2 cellular contexts compared by ENCODE assay signal in genomic region chr9:134320195-134320885, GRCh38.
TF ChIP-seq lines count a peak whose summit lies in the region.

No MANE protein-coding gene starts in this region.

TF ChIP-seq in IMR-90, 13 proteins besides CTCF, POLR2A, EP300 and RAD21 (continued from another document):
- no peak for TF ChIP-seq MXI1 (IDR thresholded peaks at IDR 0.05; ENCODE audit: borderline replicate concordance, low read depth, low read length)
- no peak for TF ChIP-seq RCOR1 (IDR thresholded peaks at IDR 0.05; ENCODE audit: insufficient replicate concordance, low read length)
- TF ChIP-seq SMC3 (IDR thresholded peaks at IDR 0.05; ENCODE audit: low read depth, low read length), result no peak
- no peak for TF ChIP-seq ELK1 (IDR thresholded peaks at IDR 0.05; ENCODE audit: borderline replicate concordance, low read depth, low read length)
- no peak for TF ChIP-seq CHD1 (IDR thresholded peaks at IDR 0.05; ENCODE audit: low read depth, low read length)
- no peak for TF ChIP-seq CEBPB (IDR thresholded peaks at IDR 0.05; ENCODE audit: low read depth, low read length)
- no peak for TF ChIP-seq USF2 (IDR thresholded peaks at IDR 0.05; ENCODE audit: low read depth, low read length)
- no peak for TF ChIP-seq FOS (IDR thresholded peaks at IDR 0.05; ENCODE audit: low read depth, low read length)

TF ChIP-seq in SK-N-SH treated with all-trans-retinoic acid at 6 μM for 48 hours, 23 proteins besides CTCF, POLR2A, EP300 and RAD21 (continued from another document):
- TF ChIP-seq PATZ1 (CRISPR knock-in tag; IDR thresholded peaks at IDR 0.05; ENCODE audit: borderline replicate concordance), result no peak
- TF ChIP-seq POU6F1 (CRISPR knock-in tag; IDR thresholded peaks at IDR 0.05; ENCODE audit: borderline replicate concordance, low read depth), result no peak
